ENCODE assay signal across 24 cellular contexts in the genomic region with DNA sequence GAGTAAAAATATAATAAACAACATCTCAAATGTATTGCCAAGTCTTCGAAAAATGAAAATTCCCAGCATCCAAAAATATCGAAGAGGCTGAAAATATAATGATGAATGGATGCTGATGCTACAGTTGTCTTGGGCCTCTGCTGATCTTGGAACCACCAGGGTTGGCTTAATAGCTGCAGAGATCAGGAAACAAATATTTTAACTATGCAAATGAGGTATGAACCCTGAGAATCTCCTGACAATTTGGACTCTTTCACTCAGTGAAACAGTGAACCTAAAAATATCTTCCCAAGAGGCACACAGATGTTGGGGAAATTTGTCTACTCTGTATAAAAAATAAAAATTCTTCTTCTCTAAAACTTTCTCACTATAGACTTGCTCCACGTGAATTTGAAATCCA.
"Had no signal": no experiment of that assay in that cellular context is flagged by ENCODE, and none has a peak within 500 bp of the region (broad histone marks: within the 10 kb centered on the region; RNA-seq: fewer than 3 reads in every experiment).

No MANE protein-coding gene starts in this region.

- ATAC-seq: activated T-cell treated with anti-CD3 and anti-CD28 coated beads, Interleukin-2, amount 50 U/mL, for 72 hours; gastrocnemius medialis; left colon; naive thymus-derived CD4-positive, alpha-beta T cell; stimulated activated naive B cell treated with anti-CD40 and anti-IgM and Interleukin-4, amounts not matched to agents 10 μg/mL and 1 μg/mL and 100 μg/mL, for 72 hours; upper lobe of right lung had no signal

- H3K4me3 ChIP-seq: esophagus squamous epithelium, gastrocnemius medialis, right atrium auricular region, suprapubic skin, tibial artery, upper lobe of right lung had no signal

- H3K9ac ChIP-seq: parathyroid adenoma had no signal

- H3K4me1 ChIP-seq: gastrocnemius medialis, parathyroid adenoma, right atrium auricular region, suprapubic skin, tibial artery, upper lobe of right lung had no signal

- H3K27me3 ChIP-seq: esophagus squamous epithelium, gastrocnemius medialis, right atrium auricular region, suprapubic skin, tibial artery, upper lobe of right lung had no signal

- H3K36me3 ChIP-seq: esophagus squamous epithelium, gastrocnemius medialis, right atrium auricular region, suprapubic skin, tibial artery, upper lobe of right lung had no signal

- DNase-seq: activated B cell treated with CpG ODN at 0.5 μM for 24 hours; activated naive CD4-positive, alpha-beta T cell treated with Interleukin-2 at 50 U/mL for 16 hours; activated T-cell treated with anti-CD3 and anti-CD28 coated beads for 4 hours; activated T-cell treated with anti-CD3 and anti-CD28 coated beads, Interleukin-2, amount 50 U/mL, for 72 hours; anterior cingulate cortex; dermis blood vessel endothelial cell; effector CD4-positive, alpha-beta T cell; esophagus squamous epithelium; gastrocnemius medialis; glutamatergic neuron; immature natural killer cell; kidney; left colon; naive thymus-derived CD4-positive, alpha-beta T cell; nucleus accumbens; stimulated activated CD4-positive, alpha-beta T cell treated with anti-CD3 and anti-CD28 coated beads, Interleukin-15, amount 100 ng/mL, for 24 hours; stimulated activated CD4-positive, alpha-beta T cell treated with anti-CD3 and anti-CD28 coated beads, Interleukin-2, amount 100 ng/mL, for 24 hours; stimulated activated naive B cell treated with anti-CD40 and anti-IgM and Interleukin-4, amounts not matched to agents 10 μg/mL and 1 μg/mL and 100 μg/mL, for 72 hours; tibial artery; upper lobe of right lung had no signal

- H3K9me3 ChIP-seq: esophagus squamous epithelium, gastrocnemius medialis, suprapubic skin, upper lobe of right lung had no signal

- H3K27ac ChIP-seq: epithelial cell of prostate, esophagus squamous epithelium, gastrocnemius medialis, parathyroid adenoma, right atrium auricular region, suprapubic skin, tibial artery, upper lobe of right lung had no signal

- H2AFZ ChIP-seq: parathyroid adenoma had no signal
